In genomic region chr4:103019319-103020124, GRCh38 we compare ENCODE assay signal across 1 cellular context.
TF ChIP-seq lines count a peak whose summit lies in the region.

A gene with protein sequence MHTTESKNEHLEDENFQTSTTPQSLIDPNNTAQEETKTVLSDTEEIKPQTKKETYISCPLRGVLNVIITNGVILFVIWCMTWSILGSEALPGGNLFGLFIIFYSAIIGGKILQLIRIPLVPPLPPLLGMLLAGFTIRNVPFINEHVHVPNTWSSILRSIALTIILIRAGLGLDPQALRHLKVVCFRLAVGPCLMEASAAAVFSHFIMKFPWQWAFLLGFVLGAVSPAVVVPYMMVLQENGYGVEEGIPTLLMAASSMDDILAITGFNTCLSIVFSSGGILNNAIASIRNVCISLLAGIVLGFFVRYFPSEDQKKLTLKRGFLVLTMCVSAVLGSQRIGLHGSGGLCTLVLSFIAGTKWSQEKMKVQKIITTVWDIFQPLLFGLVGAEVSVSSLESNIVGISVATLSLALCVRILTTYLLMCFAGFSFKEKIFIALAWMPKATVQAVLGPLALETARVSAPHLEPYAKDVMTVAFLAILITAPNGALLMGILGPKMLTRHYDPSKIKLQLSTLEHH (minus strand): TSS chr4:103019705. CDS start chr4:102991711, 27,994 bp downstream.

TF ChIP-seq in K562, 482 proteins besides CTCF, POLR2A, EP300 and RAD21 (continued from another document):
- TF ChIP-seq ZNF347 (CRISPR knock-in tag; IDR thresholded peaks at IDR 0.05; ENCODE audit: low read depth): no peak
- 0 out of 2 replicates have a peak, but pooled peaks have one; percentile 48 for TF ChIP-seq GTF2F1 (IDR thresholded peaks at IDR 0.05; ENCODE audit: low read depth, low read length)
- TF ChIP-seq ELF4 (CRISPR knock-in tag; IDR thresholded peaks at IDR 0.05): 0 out of 2 replicates have a peak, but pooled peaks have one; percentile 60
- TF ChIP-seq POLR2H (tag; IDR thresholded peaks at IDR 0.05; ENCODE audit: low read depth): peak; percentile 80
- TF ChIP-seq GATAD2B (IDR thresholded peaks at IDR 0.05; ENCODE audit: borderline replicate concordance): peak; percentile 20; the same call in 1 of the 2 replicates
- no peak for TF ChIP-seq ZNF431 (CRISPR knock-in tag; IDR thresholded peaks at IDR 0.05)
- TF ChIP-seq ZNF830 (CRISPR knock-in tag; IDR thresholded peaks at IDR 0.05): no peak; the same call in 1 of the 2 replicates
- no peak for TF ChIP-seq ZNF133 (CRISPR knock-in tag; IDR thresholded peaks at IDR 0.05)
- no peak for TF ChIP-seq TCF7L2 (IDR thresholded peaks at IDR 0.05; ENCODE audit: low read depth, low read length)
- TF ChIP-seq, protein P1, sequence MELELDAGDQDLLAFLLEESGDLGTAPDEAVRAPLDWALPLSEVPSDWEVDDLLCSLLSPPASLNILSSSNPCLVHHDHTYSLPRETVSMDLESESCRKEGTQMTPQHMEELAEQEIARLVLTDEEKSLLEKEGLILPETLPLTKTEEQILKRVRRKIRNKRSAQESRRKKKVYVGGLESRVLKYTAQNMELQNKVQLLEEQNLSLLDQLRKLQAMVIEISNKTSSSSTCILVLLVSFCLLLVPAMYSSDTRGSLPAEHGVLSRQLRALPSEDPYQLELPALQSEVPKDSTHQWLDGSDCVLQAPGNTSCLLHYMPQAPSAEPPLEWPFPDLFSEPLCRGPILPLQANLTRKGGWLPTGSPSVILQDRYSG (tag; conservative IDR thresholded peaks at IDR 0.05; ENCODE audit: low read depth): 0 out of 2 replicates have a peak, but pooled peaks have one; percentile 20
- no peak for TF ChIP-seq ZSCAN32 (CRISPR knock-in tag; IDR thresholded peaks at IDR 0.05)
- no peak for TF ChIP-seq NCOA4 (IDR thresholded peaks at IDR 0.05; ENCODE audit: partially characterized antibody)
- no peak for TF ChIP-seq ZBTB17 (CRISPR knock-in tag; IDR thresholded peaks at IDR 0.05)
- TF ChIP-seq SAFB2 (IDR thresholded peaks at IDR 0.05; ENCODE audit: borderline replicate concordance, low read depth, low read length, severe bottlenecking): no peak
- TF ChIP-seq ZNF785 (CRISPR knock-in tag; IDR thresholded peaks at IDR 0.05): no peak
- peak; percentile 31 for TF ChIP-seq SMARCA4 (IDR thresholded peaks at IDR 0.05)
- TF ChIP-seq SRSF7 (optimal IDR thresholded peaks at IDR 0.05; ENCODE audit: low read depth, low read length): no peak
- peak; percentile 21 to 42; a peak in 1 of 4 replicates for TF ChIP-seq RCOR1 (IDR thresholded peaks at IDR 0.05; ENCODE audit: borderline replicate concordance in 1 of 2, low read depth in 2 of 2, low read length in 2 of 2)
- TF ChIP-seq ETV5 (CRISPR knock-in tag; IDR thresholded peaks at IDR 0.05; ENCODE audit: low read depth): peak; percentile 90
- TF ChIP-seq TEAD1 (CRISPR knock-in tag; IDR thresholded peaks at IDR 0.05): 0 out of 4 replicates have a peak, but pooled peaks of 1 of the 2 experiments have one; percentile 6
- TF ChIP-seq MYC (IDR thresholded peaks at IDR 0.05; ENCODE audit: low read depth, low read length): peak; percentile 96
- TF ChIP-seq MYC (CRISPR knock-in tag; IDR thresholded peaks at IDR 0.05; ENCODE audit: borderline replicate concordance, low read depth): no peak
- TF ChIP-seq ZBTB11 (CRISPR knock-in tag; IDR thresholded peaks at IDR 0.05): no peak
- TF ChIP-seq ZNF324 (CRISPR knock-in tag; IDR thresholded peaks at IDR 0.05): no peak
- TF ChIP-seq NCOA1 (IDR thresholded peaks at IDR 0.05; ENCODE audit: low read depth): no peak
- TF ChIP-seq FOXK1 (CRISPR knock-in tag; IDR thresholded peaks at IDR 0.05; ENCODE audit: borderline replicate concordance): no peak
- no peak for TF ChIP-seq PTRF (tag; IDR thresholded peaks at IDR 0.05)
- no peak for TF ChIP-seq SMARCA5 (IDR thresholded peaks at IDR 0.05)
- no peak for TF ChIP-seq MCM3 (IDR thresholded peaks at IDR 0.05)
- no peak for TF ChIP-seq MAFF (IDR thresholded peaks at IDR 0.05; ENCODE audit: low read length)
- no peak for TF ChIP-seq STAG1 (CRISPR knock-in tag; IDR thresholded peaks at IDR 0.05; ENCODE audit: borderline replicate concordance)
- TF ChIP-seq, protein P2, sequence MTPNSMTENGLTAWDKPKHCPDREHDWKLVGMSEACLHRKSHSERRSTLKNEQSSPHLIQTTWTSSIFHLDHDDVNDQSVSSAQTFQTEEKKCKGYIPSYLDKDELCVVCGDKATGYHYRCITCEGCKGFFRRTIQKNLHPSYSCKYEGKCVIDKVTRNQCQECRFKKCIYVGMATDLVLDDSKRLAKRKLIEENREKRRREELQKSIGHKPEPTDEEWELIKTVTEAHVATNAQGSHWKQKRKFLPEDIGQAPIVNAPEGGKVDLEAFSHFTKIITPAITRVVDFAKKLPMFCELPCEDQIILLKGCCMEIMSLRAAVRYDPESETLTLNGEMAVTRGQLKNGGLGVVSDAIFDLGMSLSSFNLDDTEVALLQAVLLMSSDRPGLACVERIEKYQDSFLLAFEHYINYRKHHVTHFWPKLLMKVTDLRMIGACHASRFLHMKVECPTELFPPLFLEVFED (CRISPR knock-in tag; conservative IDR thresholded peaks at IDR 0.05): 0 out of 2 replicates have a peak, but pooled peaks have one; percentile 27
- peak; percentile 85 for TF ChIP-seq ELF2 (CRISPR knock-in tag; IDR thresholded peaks at IDR 0.05)
- no peak for TF ChIP-seq IRF1 (CRISPR knock-in tag; IDR thresholded peaks at IDR 0.05; ENCODE audit: borderline replicate concordance)
- TF ChIP-seq CAMTA2 (CRISPR knock-in tag; conservative IDR thresholded peaks at IDR 0.05): no peak
- peak; percentile 99 for TF ChIP-seq CREB1 (IDR thresholded peaks at IDR 0.05)
- peak; percentile 99 for TF ChIP-seq CREB1 (CRISPR knock-in tag; IDR thresholded peaks at IDR 0.05)
- no peak for TF ChIP-seq NR3C1 (CRISPR knock-in tag; IDR thresholded peaks at IDR 0.05)
- TF ChIP-seq ZNF76 (CRISPR knock-in tag; IDR thresholded peaks at IDR 0.05; ENCODE audit: borderline replicate concordance): no peak
- TF ChIP-seq CBFA2T2 (conservative IDR thresholded peaks at IDR 0.05): no peak
- no peak for TF ChIP-seq HNRNPK (IDR thresholded peaks at IDR 0.05; ENCODE audit: low read depth, low read length, poor library complexity, severe bottlenecking)
- peak; percentile 56; the same call in 1 of the 2 replicates for TF ChIP-seq JUN (IDR thresholded peaks at IDR 0.05; ENCODE audit: borderline replicate concordance, low read depth, low read length)
- no peak for TF ChIP-seq JUN (CRISPR knock-in tag; IDR thresholded peaks at IDR 0.05; ENCODE audit: borderline replicate concordance)
- peak; percentile 71 for TF ChIP-seq EGR1 (conservative IDR thresholded peaks at IDR 0.05)
- TF ChIP-seq MLX (CRISPR knock-in tag; conservative IDR thresholded peaks at IDR 0.05): no peak
- TF ChIP-seq SAP30 (IDR thresholded peaks at IDR 0.05; ENCODE audit: borderline replicate concordance, insufficient read depth, low read depth, low read length, poor library complexity, severe bottlenecking): no peak
- TF ChIP-seq ZNF3 (CRISPR knock-in tag; IDR thresholded peaks at IDR 0.05): no peak
